ENCODE assay signal across 16 cellular contexts in genomic region chr5:998276-998974, GRCh38. TPM values are rescaled to one million over a fixed set of nuclear protein-coding genes. Genes with fewer than 3 reads are reported as not detected.
DNase-seq lines count a peak whose midpoint lies in the region; ATAC-seq and TF ChIP-seq lines count a peak whose summit lies in the region.
"Had no signal": no experiment of that assay in that cellular context is flagged by ENCODE, and none has a peak within 500 bp of the region (broad histone marks: within the 10 kb centered on the region; RNA-seq: fewer than 3 reads in every experiment).

No MANE protein-coding gene starts in this region.

- H3K4me3 Mint-ChIP-seq in WTC11: no peak overlapping the region
- H3K4me3 Mint-ChIP-seq in activated CD4-positive, alpha-beta T cell treated with anti-CD3 and anti-CD28 coated beads, Interleukin-2, amount 10 ng/mL, durations not matched to agents 24 days and 14 days: no peak overlapping the region

- no peak for TF ChIP-seq EP300 in upper lobe of left lung (IDR thresholded peaks at IDR 0.05)

- intact Hi-C loops in left ventricle myocardium superior (cut with micrococcal nuclease): no loop called here
- intact Hi-C loops in activated CD4-positive, alpha-beta T cell treated with anti-CD3 and anti-CD28 coated beads, Interleukin-2, amount 10 ng/mL, durations not matched to agents 24 days and 14 days (cut with micrococcal nuclease): no loop called here

- no peak overlapping the region for H3K27ac Mint-ChIP-seq in WTC11
- H3K27ac Mint-ChIP-seq in activated CD4-positive, alpha-beta T cell treated with anti-CD3 and anti-CD28 coated beads, Interleukin-2, amount 10 ng/mL, durations not matched to agents 24 days and 14 days: no peak overlapping the region
- H3K27ac Mint-ChIP-seq: naive thymus-derived CD4-positive, alpha-beta T cell had no signal

- H3K27me3 Mint-ChIP-seq in WTC11 (ENCODE audit: low read depth): peaks cover 7% of the 10 kb centered on the region
- H3K27me3 Mint-ChIP-seq in activated CD4-positive, alpha-beta T cell treated with anti-CD3 and anti-CD28 coated beads, Interleukin-2, amount 10 ng/mL, durations not matched to agents 24 days and 14 days: peaks cover 9% of the 10 kb centered on the region

- peaks cover under 1 to 12% (median 9%) of the 10 kb centered on the region in 4 donors for H3K4me1 ChIP-seq in upper lobe of left lung

- H3K36me3 ChIP-seq in upper lobe of left lung: no peaks in the 10 kb centered on the region
- H3K36me3 ChIP-seq: BE2C had no signal

- no peak overlapping the region for H3K4me3 ChIP-seq in upper lobe of left lung

- POLR2A ChIA-PET in WTC11 (lab: Charles Lee): no interaction called here

- peaks cover 6% of the 10 kb centered on the region; the same call in 1 of the 2 replicates for H3K4me1 Mint-ChIP-seq in WTC11
- H3K4me1 Mint-ChIP-seq in activated CD4-positive, alpha-beta T cell treated with anti-CD3 and anti-CD28 coated beads, Interleukin-2, amount 10 ng/mL, durations not matched to agents 24 days and 14 days: peaks cover 20% of the 10 kb centered on the region

- H3K27me3 ChIP-seq in upper lobe of left lung: no peaks in the 10 kb centered on the region
- H3K27me3 ChIP-seq: BE2C had no signal

- H3K27ac ChIP-seq in upper lobe of left lung: peak overlapping the region; percentile 23 to 77 (median 73)
- H3K27ac ChIP-seq: VCaP had no signal

- CTCF ChIA-PET in WTC11 (lab: Charles Lee): interaction anchor here (0.6 to 1.9 kb wide), 5 partner anchors 8 to 39 kb away, joined by 3 to 6 read pairs (median 4); no protein-coding TSS in a partner anchor

- no peak for ATAC-seq in WTC11
- no peak for ATAC-seq in left ventricle myocardium superior
- no peak for ATAC-seq in omental fat pad (ENCODE audit: low FRiP score)
- ATAC-seq in upper lobe of left lung (ENCODE audit: low FRiP score in 2 of 2): peak in 1 of 2 donors; percentile 1
- no peak for ATAC-seq in HG03354 (IDR thresholded peaks at IDR 0.05; ENCODE audit: poor library complexity, severe bottlenecking, unreplicated experiment)
- no peak for ATAC-seq in HG03432 (IDR thresholded peaks at IDR 0.05; ENCODE audit: unreplicated experiment)
- ATAC-seq: naive thymus-derived CD4-positive, alpha-beta T cell had no signal

- no peaks in the 10 kb centered on the region for H3K9me3 Mint-ChIP-seq in WTC11
- H3K9me3 Mint-ChIP-seq in activated CD4-positive, alpha-beta T cell treated with anti-CD3 and anti-CD28 coated beads, Interleukin-2, amount 10 ng/mL, durations not matched to agents 24 days and 14 days: no peaks in the 10 kb centered on the region
- H3K9me3 Mint-ChIP-seq: naive thymus-derived CD4-positive, alpha-beta T cell had no signal

- WGBS in upper lobe of left lung, 2 donors: 77 to 84% methylated on average over 5 to 11 of the region's 11 CpGs

- no peaks in the 10 kb centered on the region for H3K9me3 ChIP-seq in upper lobe of left lung
- H3K9me3 ChIP-seq: BE2C had no signal

- no peaks in the 10 kb centered on the region for H3K36me3 Mint-ChIP-seq in WTC11
- H3K36me3 Mint-ChIP-seq in activated CD4-positive, alpha-beta T cell treated with anti-CD3 and anti-CD28 coated beads, Interleukin-2, amount 10 ng/mL, durations not matched to agents 24 days and 14 days (ENCODE audit: low read depth): no peaks in the 10 kb centered on the region

- DNase-seq in WTC11 (ENCODE audit: low spot score) (peak; percentile 2), left ventricle myocardium superior (peak; percentile 26), omental fat pad (ENCODE audit: low spot score) (peak; percentile 21), upper lobe of left lung (peak; percentile 19 to 63)
- no peak for DNase-seq in activated CD4-positive, alpha-beta T cell treated with anti-CD3 and anti-CD28 coated beads, Interleukin-2, amount 10 ng/mL, durations not matched to agents 24 days and 14 days
- DNase-seq: activated gamma-delta T cell, anterior cingulate cortex, BE2C, DMS 273 treated with DMSO at 0.1 percent for 48 hours, GDM1, NCI-H2029, T-helper 1 cell had no signal

- no peak for TF ChIP-seq POLR2A in upper lobe of left lung (IDR thresholded peaks at IDR 0.05)

- TF ChIP-seq CTCF in WTC11 (IDR thresholded peaks at IDR 0.05) (no peak), omental fat pad (IDR thresholded peaks at IDR 0.05) (no peak), upper lobe of left lung (IDR thresholded peaks at IDR 0.05) (no peak)

TF ChIP-seq in WTC11, 78 proteins besides CTCF, POLR2A, EP300 and RAD21:
- TF ChIP-seq TP53 (CRISPR knock-in tag; IDR thresholded peaks at IDR 0.05): no peak
TF ChIP-seq in WTC11: peak in this region for 0.

RNA-seq across cellular contexts. Expression of gene NKD2, which starts 10.2 kb away (rescaled TPM):
- total RNA-seq in WTC11 (2021) (12.8 to 16.6 TPM (median 15.9 TPM) in 3 replicates), left ventricle myocardium superior (3.4 TPM), omental fat pad (1 to 10 TPM; 1.1 to 7.1 (median 1.8) TPM), upper lobe of left lung (100 to 1,000 TPM in 1 of 6 donors, 10 to 100 TPM in 4, 1 to 10 TPM in 1; 8.9 to 126 (median 50.6) TPM)
- 3.3 and 4.0 TPM in 2 replicates for total RNA-seq in activated CD4-positive, alpha-beta T cell treated with anti-CD3 and anti-CD28 coated beads, Interleukin-2, amount 10 ng/mL, durations not matched to agents 24 days and 14 days
